Comparison of ENCODE assay signal across 15 cellular contexts in genomic region chr7:8060241-8060640, GRCh38.
A peak's percentile ranks its signal among the peaks of the same experiment; 100 is the strongest.
DNase-seq lines count a peak whose midpoint lies in the region; ATAC-seq, FAIRE-seq and TF ChIP-seq lines count a peak whose summit lies in the region.
"Had no signal": no experiment of that assay in that cellular context is flagged by ENCODE, and none has a peak within 500 bp of the region (broad histone marks: within the 10 kb centered on the region; RNA-seq: fewer than 3 reads in every experiment).

No MANE protein-coding gene starts in this region.

- H3K4me1 ChIP-seq in GM23248 (ENCODE audit: insufficient read depth) (peaks cover 16% of the 10 kb centered on the region; the same call in 1 of the 2 replicates), testis (no peaks in the 10 kb centered on the region)
- H3K4me1 ChIP-seq: A549 had no signal

- no peak overlapping the region for H2AFZ ChIP-seq in GM23248

- H3K4me2 ChIP-seq in GM23248 (ENCODE audit: unreplicated experiment) = no peak overlapping the region
- H3K4me2 ChIP-seq: A549 had no signal

- 72% methylated on average over 3 of the region's 3 CpGs for WGBS in GM23248 (ENCODE audit: low coverage in 1 of 2, low lambda C conversion rate in 2 of 2, missing lambda C conversion rate in 2 of 2), 2 experiments
- WGBS in testis, 2 donors = 78 to 83% methylated on average over 3 of the region's 3 CpGs

- H3K27ac Mint-ChIP-seq in activated T-helper 17 cell treated with anti-CD3 and anti-CD28 coated beads, Interleukin-2, amount 50 U/mL, for 72 hours = no peak overlapping the region
- H3K27ac Mint-ChIP-seq: HFFc6 had no signal

- TF ChIP-seq POLR2A in GM12892 (IDR thresholded peaks at IDR 0.05; ENCODE audit: low read depth, low read length) (no peak), testis (IDR thresholded peaks at IDR 0.05) (no peak)

- no peaks in the 10 kb centered on the region for H3K9me3 Mint-ChIP-seq in activated T-helper 17 cell treated with anti-CD3 and anti-CD28 coated beads, Interleukin-2, amount 50 U/mL, for 72 hours

- no peaks in the 10 kb centered on the region for H3K9me2 ChIP-seq in GM23248 (ENCODE audit: insufficient read depth)

- H3K27ac ChIP-seq in GM23248 = no peak overlapping the region
- no peak overlapping the region for H3K27ac ChIP-seq in testis
- H3K27ac ChIP-seq: A549 had no signal

- H3K4me1 Mint-ChIP-seq in activated T-helper 17 cell treated with anti-CD3 and anti-CD28 coated beads, Interleukin-2, amount 50 U/mL, for 72 hours = peaks cover 4% of the 10 kb centered on the region

- in situ Hi-C loops in GM23248 (cut with MboI) = no loop called here

- H3K4me3 ChIP-seq in GM23248 = no peak overlapping the region
- H3K4me3 ChIP-seq in MG63 = no peak overlapping the region
- no peak overlapping the region for H3K4me3 ChIP-seq in testis
- H3K4me3 ChIP-seq: A549, GM12878 had no signal

- H3K9ac ChIP-seq in GM23248 = no peak overlapping the region

- FAIRE-seq in GM12892 (lab: Jason Lieb, UNC) = no peak
- FAIRE-seq: GM12878, H1 had no signal

- H3K27me3 ChIP-seq in GM23248 (replicated peaks; ENCODE audit: insufficient read depth) = no peaks in the 10 kb centered on the region
- H3K27me3 ChIP-seq in MG63 = no peaks in the 10 kb centered on the region
- no peaks in the 10 kb centered on the region for H3K27me3 ChIP-seq in testis

- H3K79me2 ChIP-seq in GM23248 (ENCODE audit: insufficient read depth) = no peaks in the 10 kb centered on the region

- TF ChIP-seq CTCF in testis (IDR thresholded peaks at IDR 0.05) = no peak

- no peak overlapping the region for H3K4me3 Mint-ChIP-seq in activated T-helper 17 cell treated with anti-CD3 and anti-CD28 coated beads, Interleukin-2, amount 50 U/mL, for 72 hours
- H3K4me3 Mint-ChIP-seq: HFFc6 had no signal

- H3K9me3 ChIP-seq in GM23248 (ENCODE audit: low read depth) (no peaks in the 10 kb centered on the region), MG63 (no peaks in the 10 kb centered on the region; the same call in 1 of the 2 replicates), testis (no peaks in the 10 kb centered on the region)
- H3K9me3 ChIP-seq: A549 had no signal

- peaks cover 3% of the 10 kb centered on the region; the same call in 1 of the 2 replicates for H3F3A ChIP-seq in GM23248 (ENCODE audit: insufficient read depth)

- peaks cover 76% of the 10 kb centered on the region for H3K36me3 Mint-ChIP-seq in activated T-helper 17 cell treated with anti-CD3 and anti-CD28 coated beads, Interleukin-2, amount 50 U/mL, for 72 hours (ENCODE audit: low read depth)

- no peak for ATAC-seq in activated T-helper 17 cell treated with anti-CD3 and anti-CD28 coated beads, Interleukin-2, amount 50 U/mL, for 72 hours (replicated peaks)
- ATAC-seq: A549, GM12878 had no signal

- peak; percentile 7 for DNase-seq in GM23248
- DNase-seq in amniotic epithelial cell (ENCODE audit: low read depth) = peak; percentile 33
- DNase-seq in fibroblast of peridontal ligament (ENCODE audit: extremely low read depth) = peak; percentile 49
- DNase-seq in MG63 = no peak
- DNase-seq in GM12892 (ENCODE audit: insufficient read length) = no peak
- DNase-seq in testis = no peak
- DNase-seq: DMS53, HCEC 1CT, HFFc6, IMR-90, KBM-7 had no signal

- intact Hi-C loops in testis (cut with DNase I; ENCODE audit: low total_unique reads) = no loop called here

- no peaks in the 10 kb centered on the region for H4K20me1 ChIP-seq in GM23248 (ENCODE audit: insufficient read depth)

- H3K27me3 Mint-ChIP-seq in activated T-helper 17 cell treated with anti-CD3 and anti-CD28 coated beads, Interleukin-2, amount 50 U/mL, for 72 hours = no peaks in the 10 kb centered on the region

- H3K36me3 ChIP-seq in GM23248 (ENCODE audit: low read depth) = 0 out of 2 replicates have a peak, but pooled peaks cover 3% of the 10 kb centered on the region
- H3K36me3 ChIP-seq in MG63 = peaks cover 4% of the 10 kb centered on the region
- no peaks in the 10 kb centered on the region for H3K36me3 ChIP-seq in testis (ENCODE audit: low read depth, missing control alignments)

Comparison
In these comparisons a context has a peak if more than half of its experiments do, and no peak if none do; other contexts are left out.
1. DNase-seq: peak in GM23248 (single experiment), amniotic epithelial cell (single experiment) and fibroblast of peridontal ligament (single experiment); none in MG63 (single experiment), GM12892 (single experiment) and testis (single experiment).